Comparison of ENCODE assay signal across 9 cellular contexts in the genomic region with DNA sequence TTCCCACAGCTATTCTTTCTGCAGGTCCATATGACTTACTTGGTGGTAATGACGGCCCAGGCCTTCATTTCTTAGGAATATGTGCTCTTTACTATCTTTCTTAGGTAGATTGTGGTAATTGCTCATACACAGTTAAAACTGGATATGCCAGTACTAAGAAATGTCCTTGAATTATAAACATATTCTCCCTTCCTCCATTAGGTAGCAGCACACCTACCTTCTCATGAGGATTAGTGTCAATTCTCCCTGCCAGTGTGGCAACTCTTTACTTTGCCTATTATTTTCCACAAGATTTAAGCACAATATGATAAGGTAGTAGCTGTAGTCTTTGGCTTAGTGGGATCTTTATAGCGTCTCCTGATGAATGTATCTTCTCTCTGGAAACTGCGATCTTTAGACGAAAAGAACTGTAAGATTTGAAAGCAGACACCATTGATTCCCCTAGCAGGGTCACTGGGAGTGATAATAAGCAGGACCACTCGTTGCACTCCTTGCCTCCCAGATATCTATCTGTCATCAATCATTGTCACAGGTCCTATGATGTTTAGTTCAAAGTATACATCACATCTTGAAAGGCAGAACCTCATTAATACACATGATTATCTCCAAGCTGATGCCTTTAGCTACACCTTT.
DNase-seq lines count a peak whose midpoint lies in the region; ATAC-seq, FAIRE-seq and TF ChIP-seq lines count a peak whose summit lies in the region.
"Had no signal": no experiment of that assay in that cellular context is flagged by ENCODE, and none has a peak within 500 bp of the region (broad histone marks: within the 10 kb centered on the region; RNA-seq: fewer than 3 reads in every experiment).

No MANE protein-coding gene starts in this region.

- no peak overlapping the region for H2BK5ac ChIP-seq in H9 (ENCODE audit: insufficient read length, low read length)

- H2BK12ac ChIP-seq in H9 (ENCODE audit: insufficient read length, low read depth, low read length) = no peak overlapping the region

- ATAC-seq in naive thymus-derived CD4-positive, alpha-beta T cell = no peak

- H3K27me3 Mint-ChIP-seq in H9 (ENCODE audit: low read depth) = no peaks in the 10 kb centered on the region
- no peaks in the 10 kb centered on the region for H3K27me3 Mint-ChIP-seq in T-helper 2 cell treated with Interferon-gamma antibody and Interleukin-4, amounts not matched to agents 5 μg/mL and 100 μg/mL, for 36 hours (ENCODE audit: low read depth)
- no peaks in the 10 kb centered on the region for H3K27me3 Mint-ChIP-seq in naive thymus-derived CD4-positive, alpha-beta T cell

- no peaks in the 10 kb centered on the region for H3K23me2 ChIP-seq in H9 (ENCODE audit: insufficient read length, low read depth, low read length, poor library complexity, severe bottlenecking)

- no peak overlapping the region for H2BK15ac ChIP-seq in H9 (ENCODE audit: low read depth, low read length)

- no peak overlapping the region for H2AFZ ChIP-seq in H9 (ENCODE audit: low read length)
- no peak overlapping the region for H2AFZ ChIP-seq in Loucy (ENCODE audit: low read length)

- H4K20me1 ChIP-seq in H9 (ENCODE audit: control insufficient read depth, insufficient read depth, insufficient read length) (no peaks in the 10 kb centered on the region), Loucy (ENCODE audit: insufficient read depth, low read length, poor library complexity, severe bottlenecking) (no peaks in the 10 kb centered on the region)

- DNase-seq in DMS 273 (lab: John Stamatoyannopoulos, UW; ENCODE audit: unreplicated experiment) = peak; percentile 47
- no peak for DNase-seq in DMS 273 treated with DMSO at 0.1 percent for 48 hours (lab: John Stamatoyannopoulos, UW)
- DNase-seq in H9 = no peak
- peak; percentile 1 for DNase-seq in epithelial cell of prostate (ENCODE audit: low read depth, low spot score)
- peak; percentile 6 for DNase-seq in urothelium cell line (ENCODE audit: low spot score)
- no peak for DNase-seq in T-helper 2 cell treated with Interferon-gamma antibody and Interleukin-4, amounts not matched to agents 5 μg/mL and 100 μg/mL, for 36 hours (ENCODE audit: low spot score)
- DNase-seq in naive thymus-derived CD4-positive, alpha-beta T cell = no peak

- H2BK20ac ChIP-seq in H9 (ENCODE audit: low read depth, low read length, poor library complexity, severe bottlenecking) = no peak overlapping the region

- H3K36me3 Mint-ChIP-seq in H9 (ENCODE audit: insufficient read depth in 1 of 3, low read depth in 3 of 3) = peaks cover 0 to 1% (median 0%) of the 10 kb centered on the region in 3 experiments; a peak in 1 of 7 replicates
- H3K36me3 Mint-ChIP-seq in T-helper 2 cell treated with Interferon-gamma antibody and Interleukin-4, amounts not matched to agents 5 μg/mL and 100 μg/mL, for 36 hours (ENCODE audit: low read depth) = no peaks in the 10 kb centered on the region
- H3K36me3 Mint-ChIP-seq in naive thymus-derived CD4-positive, alpha-beta T cell = no peaks in the 10 kb centered on the region

- no peak overlapping the region for H3K27ac Mint-ChIP-seq in H9
- H3K27ac Mint-ChIP-seq in T-helper 2 cell treated with Interferon-gamma antibody and Interleukin-4, amounts not matched to agents 5 μg/mL and 100 μg/mL, for 36 hours = no peak overlapping the region
- H3K27ac Mint-ChIP-seq in naive thymus-derived CD4-positive, alpha-beta T cell = no peak overlapping the region

- intact Hi-C loops in naive thymus-derived CD4-positive, alpha-beta T cell (cut with micrococcal nuclease) = no loop called here

- H4K91ac ChIP-seq in H9 (ENCODE audit: insufficient read length, low read depth, low read length) = no peak overlapping the region

- no peak overlapping the region for H4K8ac ChIP-seq in H9 (replicated peaks; ENCODE audit: insufficient read length, low read depth, low read length)

- H3K9me3 ChIP-seq in H9 (ENCODE audit: control insufficient read depth, low read depth, low read length) (no peaks in the 10 kb centered on the region), Loucy (ENCODE audit: insufficient read depth, low read depth, low read length) (no peaks in the 10 kb centered on the region)
- H3K9me3 ChIP-seq in naive thymus-derived CD4-positive, alpha-beta T cell (ENCODE audit: control insufficient read depth in 2 of 3, low read length in 3 of 3) = no peaks in the 10 kb centered on the region
- H3K9me3 ChIP-seq: A549 had no signal

- H3K18ac ChIP-seq in H9 (ENCODE audit: insufficient read length, low read depth, low read length) = no peak overlapping the region

- TF ChIP-seq CTCF in H9 (conservative IDR thresholded peaks at IDR 0.05) = peak; percentile 57; the same call in 2 of the 3 replicates
- TF ChIP-seq CTCF in Loucy (conservative IDR thresholded peaks at IDR 0.05; ENCODE audit: low read length) = peak; percentile 60

- no peaks in the 10 kb centered on the region for H3K79me1 ChIP-seq in H9 (ENCODE audit: insufficient read depth, low read depth, low read length, poor library complexity, severe bottlenecking)

- no peaks in the 10 kb centered on the region for H3K9me3 Mint-ChIP-seq in H9
- no peaks in the 10 kb centered on the region for H3K9me3 Mint-ChIP-seq in T-helper 2 cell treated with Interferon-gamma antibody and Interleukin-4, amounts not matched to agents 5 μg/mL and 100 μg/mL, for 36 hours
- H3K9me3 Mint-ChIP-seq in naive thymus-derived CD4-positive, alpha-beta T cell = peaks cover 0 to 7% (median 2%) of the 10 kb centered on the region in 11 donors

- no peaks in the 10 kb centered on the region for H3K79me2 ChIP-seq in H9 (ENCODE audit: insufficient read depth, low read length)
- no peaks in the 10 kb centered on the region for H3K79me2 ChIP-seq in Loucy (ENCODE audit: insufficient read depth, low read length)

- H3K4me1 ChIP-seq in H9 (ENCODE audit: insufficient read depth, low read length) (peaks cover 2% of the 10 kb centered on the region), Loucy (ENCODE audit: insufficient read depth, low read length, poor library complexity, severe bottlenecking) (no peaks in the 10 kb centered on the region)
- no peaks in the 10 kb centered on the region for H3K4me1 ChIP-seq in naive thymus-derived CD4-positive, alpha-beta T cell (ENCODE audit: control insufficient read depth in 2 of 2, insufficient read depth in 2 of 2, low read length in 2 of 2)
- H3K4me1 ChIP-seq: A549 had no signal

- no peak overlapping the region for H4K5ac ChIP-seq in H9 (ENCODE audit: insufficient read length, low read depth, low read length)

- no peak overlapping the region for H3K9ac ChIP-seq in H9 (ENCODE audit: extremely low read depth, insufficient read length, low read length)
- H3K9ac ChIP-seq in Loucy (ENCODE audit: low read depth, low read length, poor library complexity, severe bottlenecking) = no peak overlapping the region

- WGBS in H9 (ENCODE audit: extremely low coverage, insufficient read length, low lambda C conversion rate) = no CpG with 5 or more reads among the region's 5 CpGs

- no peak overlapping the region for H3K56ac ChIP-seq in H9 (ENCODE audit: insufficient read length, low read depth, low read length)

- peaks cover 11 to 14% of the 10 kb centered on the region in 2 experiments for H3K4me1 Mint-ChIP-seq in H9
- no peaks in the 10 kb centered on the region for H3K4me1 Mint-ChIP-seq in T-helper 2 cell treated with Interferon-gamma antibody and Interleukin-4, amounts not matched to agents 5 μg/mL and 100 μg/mL, for 36 hours (ENCODE audit: low read depth)
- no peaks in the 10 kb centered on the region for H3K4me1 Mint-ChIP-seq in naive thymus-derived CD4-positive, alpha-beta T cell

- no peak overlapping the region for H3K4me3 Mint-ChIP-seq in H9
- H3K4me3 Mint-ChIP-seq in T-helper 2 cell treated with Interferon-gamma antibody and Interleukin-4, amounts not matched to agents 5 μg/mL and 100 μg/mL, for 36 hours = no peak overlapping the region
- no peak overlapping the region for H3K4me3 Mint-ChIP-seq in naive thymus-derived CD4-positive, alpha-beta T cell

- no peak overlapping the region for H3K4me3 ChIP-seq in Loucy (ENCODE audit: low read length, poor library complexity, severe bottlenecking)
- H3K4me3 ChIP-seq in naive thymus-derived CD4-positive, alpha-beta T cell (ENCODE audit: low read length) = no peak overlapping the region
- H3K4me3 ChIP-seq: A549 had no signal

- H3K14ac ChIP-seq in H9 (ENCODE audit: insufficient read depth, low read length) = no peak overlapping the region

- H3K27ac ChIP-seq in H9 (ENCODE audit: insufficient read length, low read depth, low read length) (no peak overlapping the region), epithelial cell of prostate (no peak overlapping the region)
- H3K27ac ChIP-seq in naive thymus-derived CD4-positive, alpha-beta T cell (ENCODE audit: low read depth, low read length) = no peak overlapping the region
- H3K27ac ChIP-seq: A549 had no signal

- H3K9me2 ChIP-seq in Loucy (replicated peaks; ENCODE audit: low read depth, low read length) = no peaks in the 10 kb centered on the region

- POLR2A ChIA-PET in naive thymus-derived CD4-positive, alpha-beta T cell (lab: Charles Lee) = no interaction called here

- CTCF ChIA-PET in naive thymus-derived CD4-positive, alpha-beta T cell (lab: Charles Lee) = no interaction called here

- H3K27me3 ChIP-seq in H9 (ENCODE audit: insufficient read depth, low read length) (no peaks in the 10 kb centered on the region), Loucy (ENCODE audit: insufficient read depth, low read length, poor library complexity, severe bottlenecking) (no peaks in the 10 kb centered on the region)
- no peaks in the 10 kb centered on the region for H3K27me3 ChIP-seq in naive thymus-derived CD4-positive, alpha-beta T cell (ENCODE audit: control insufficient read depth in 2 of 2, insufficient read depth in 2 of 2, low read length in 2 of 2)

- H3K4ac ChIP-seq in H9 (ENCODE audit: low read depth, low read length) = no peak overlapping the region

- FAIRE-seq in urothelium cell line (lab: Jason Lieb, UNC) = no peak
- FAIRE-seq: A549 had no signal

- no peak overlapping the region for H2AK5ac ChIP-seq in H9 (ENCODE audit: insufficient read length, low read length)

- H2BK120ac ChIP-seq in H9 (ENCODE audit: low read depth, low read length, poor library complexity, severe bottlenecking) = no peak overlapping the region

- H3K23ac ChIP-seq in H9 (ENCODE audit: insufficient read length, low read depth, low read length) = no peak overlapping the region

- H3K4me2 ChIP-seq in H9 (ENCODE audit: insufficient read depth, insufficient read length, low read length) (no peak overlapping the region), Loucy (ENCODE audit: low read depth, low read length, poor library complexity, severe bottlenecking) (no peak overlapping the region)
- H3K4me2 ChIP-seq: A549 had no signal

- H3K36me3 ChIP-seq in Loucy (ENCODE audit: insufficient read depth, low read length) = no peaks in the 10 kb centered on the region
- no peaks in the 10 kb centered on the region for H3K36me3 ChIP-seq in naive thymus-derived CD4-positive, alpha-beta T cell (ENCODE audit: control insufficient read depth in 2 of 3, insufficient read depth in 3 of 3, low read length in 3 of 3)

- H3F3A ChIP-seq in Loucy (ENCODE audit: low read depth) = no peaks in the 10 kb centered on the region

- no peak overlapping the region for H3T11ph ChIP-seq in H9 (ENCODE audit: low read length)

Comparison
In these comparisons a context has a peak if more than half of its experiments do, and no peak if none do; other contexts are left out.
1. DNase-seq: peak in DMS 273 (single experiment), epithelial cell of prostate (single experiment) and urothelium cell line (single experiment); none in DMS 273 treated with DMSO at 0.1 percent for 48 hours (single experiment), H9 (single experiment), T-helper 2 cell treated with Interferon-gamma antibody and Interleukin-4, amounts not matched to agents 5 μg/mL and 100 μg/mL, for 36 hours (single experiment) and naive thymus-derived CD4-positive, alpha-beta T cell (0 of 9).